In genomic region chr9:111719541-111719940, GRCh38 we compare ENCODE assay signal across 1 cellular context.
TF ChIP-seq lines count a peak whose summit lies in the region.

No MANE protein-coding gene starts in this region.

TF ChIP-seq in IMR-90, 13 proteins besides CTCF, POLR2A, EP300 and RAD21 (continued from another document):
- TF ChIP-seq, protein P1, sequence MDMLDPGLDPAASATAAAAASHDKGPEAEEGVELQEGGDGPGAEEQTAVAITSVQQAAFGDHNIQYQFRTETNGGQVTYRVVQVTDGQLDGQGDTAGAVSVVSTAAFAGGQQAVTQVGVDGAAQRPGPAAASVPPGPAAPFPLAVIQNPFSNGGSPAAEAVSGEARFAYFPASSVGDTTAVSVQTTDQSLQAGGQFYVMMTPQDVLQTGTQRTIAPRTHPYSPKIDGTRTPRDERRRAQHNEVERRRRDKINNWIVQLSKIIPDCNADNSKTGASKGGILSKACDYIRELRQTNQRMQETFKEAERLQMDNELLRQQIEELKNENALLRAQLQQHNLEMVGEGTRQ (IDR thresholded peaks at IDR 0.05; ENCODE audit: low read depth, low read length) = no peak
- TF ChIP-seq MXI1 (IDR thresholded peaks at IDR 0.05; ENCODE audit: borderline replicate concordance, low read depth, low read length) (no peak), FOS (IDR thresholded peaks at IDR 0.05; ENCODE audit: low read depth, low read length) (no peak), MAFK (IDR thresholded peaks at IDR 0.05; ENCODE audit: low read depth, low read length) (no peak), MAZ (IDR thresholded peaks at IDR 0.05; ENCODE audit: borderline replicate concordance, low read depth, low read length) (no peak), NFE2L2 (IDR thresholded peaks at IDR 0.05; ENCODE audit: low read depth, low read length) (no peak), RCOR1 (IDR thresholded peaks at IDR 0.05; ENCODE audit: insufficient replicate concordance, low read length) (no peak), CEBPB (IDR thresholded peaks at IDR 0.05; ENCODE audit: low read depth, low read length) (no peak), RFX5 (IDR thresholded peaks at IDR 0.05; ENCODE audit: low read depth, low read length) (no peak), CHD1 (IDR thresholded peaks at IDR 0.05; ENCODE audit: low read depth, low read length) (no peak)
- TF ChIP-seq, protein P2, sequence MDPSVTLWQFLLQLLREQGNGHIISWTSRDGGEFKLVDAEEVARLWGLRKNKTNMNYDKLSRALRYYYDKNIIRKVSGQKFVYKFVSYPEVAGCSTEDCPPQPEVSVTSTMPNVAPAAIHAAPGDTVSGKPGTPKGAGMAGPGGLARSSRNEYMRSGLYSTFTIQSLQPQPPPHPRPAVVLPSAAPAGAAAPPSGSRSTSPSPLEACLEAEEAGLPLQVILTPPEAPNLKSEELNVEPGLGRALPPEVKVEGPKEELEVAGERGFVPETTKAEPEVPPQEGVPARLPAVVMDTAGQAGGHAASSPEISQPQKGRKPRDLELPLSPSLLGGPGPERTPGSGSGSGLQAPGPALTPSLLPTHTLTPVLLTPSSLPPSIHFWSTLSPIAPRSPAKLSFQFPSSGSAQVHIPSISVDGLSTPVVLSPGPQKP (IDR thresholded peaks at IDR 0.05; ENCODE audit: borderline replicate concordance, low read depth, low read length) = no peak
TF ChIP-seq in IMR-90: peak in this region for 0.
